In the genomic region with DNA sequence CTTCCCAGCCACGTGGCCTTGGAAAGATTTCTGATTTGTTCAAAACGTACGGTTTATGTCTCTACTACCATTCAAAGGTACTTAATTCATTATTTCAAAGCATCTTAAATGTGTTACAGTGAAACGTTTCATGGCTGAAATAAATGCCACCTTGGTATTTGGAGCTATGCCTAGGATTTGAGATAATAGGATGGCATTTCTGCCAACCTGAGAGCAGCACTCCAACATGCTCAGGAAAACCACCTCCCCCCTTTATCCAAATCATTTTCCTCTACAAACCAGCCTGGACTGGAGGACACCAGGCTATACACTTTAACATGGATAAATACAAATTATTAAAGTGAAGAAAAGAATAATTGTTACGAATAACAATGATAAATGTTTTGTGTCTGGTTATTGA, we compare ENCODE assay signal across 25 cellular contexts.
"Had no signal": no experiment of that assay in that cellular context is flagged by ENCODE, and none has a peak within 500 bp of the region (broad histone marks: within the 10 kb centered on the region; RNA-seq: fewer than 3 reads in every experiment).

No MANE protein-coding gene starts in this region.

- H3K27ac ChIP-seq: colonic mucosa, neutrophil, testis, vagina had no signal

- H3K4me3 ChIP-seq: colonic mucosa, heart left ventricle, spleen, testis, upper lobe of left lung, vagina had no signal

- H3K9me3 Mint-ChIP-seq: activated B cell treated with CpG ODN at 0.5 μM for 24 hours; activated CD8-positive, alpha-beta T cell treated with anti-CD3 and anti-CD28 coated beads for 36 hours; activated T-cell treated with anti-CD3 and anti-CD28 coated beads, Interleukin-2, amount 50 U/mL, for 4 hours; activated T-helper 17 cell treated with anti-CD3 and anti-CD28 coated beads, Interleukin-2, amount 50 U/mL, for 72 hours; mesothelial cell of epicardium; naive B cell; nephron progenitor cell had no signal

- H3K4me3 Mint-ChIP-seq: activated B cell treated with CpG ODN at 0.5 μM for 24 hours; activated CD8-positive, alpha-beta T cell treated with anti-CD3 and anti-CD28 coated beads for 36 hours; activated T-cell treated with anti-CD3 and anti-CD28 coated beads, Interleukin-2, amount 50 U/mL, for 4 hours; activated T-helper 17 cell treated with anti-CD3 and anti-CD28 coated beads, Interleukin-2, amount 50 U/mL, for 72 hours; mesothelial cell of epicardium; naive B cell; nephron progenitor cell had no signal

- H3K4me1 ChIP-seq: colonic mucosa, testis had no signal

- H3K4me1 Mint-ChIP-seq: activated T-helper 17 cell treated with anti-CD3 and anti-CD28 coated beads, Interleukin-2, amount 50 U/mL, for 72 hours had no signal

- H3K27me3 ChIP-seq: colonic mucosa, heart left ventricle, neutrophil, spleen, testis, upper lobe of left lung, vagina had no signal

- ATAC-seq: activated CD8-positive, alpha-beta T cell treated with anti-CD3 and anti-CD28 coated beads for 36 hours; activated T-cell treated with anti-CD3 and anti-CD28 coated beads, Interleukin-2, amount 50 U/mL, for 4 hours; activated T-helper 17 cell treated with anti-CD3 and anti-CD28 coated beads, Interleukin-2, amount 50 U/mL, for 72 hours had no signal

- H3K27me3 Mint-ChIP-seq: activated CD8-positive, alpha-beta T cell treated with anti-CD3 and anti-CD28 coated beads for 36 hours; activated T-helper 17 cell treated with anti-CD3 and anti-CD28 coated beads, Interleukin-2, amount 50 U/mL, for 72 hours had no signal

- H3K27ac Mint-ChIP-seq: activated B cell treated with CpG ODN at 0.5 μM for 24 hours; activated CD8-positive, alpha-beta T cell treated with anti-CD3 and anti-CD28 coated beads for 36 hours; activated T-helper 17 cell treated with anti-CD3 and anti-CD28 coated beads, Interleukin-2, amount 50 U/mL, for 72 hours; nephron progenitor cell had no signal

- DNase-seq: activated B cell treated with CpG ODN at 0.5 μM for 24 hours; activated CD4-positive, alpha-beta T cell treated with anti-CD3 and anti-CD28 coated beads, Interleukin-2, amount 50 U/mL, for 1 hour; activated CD8-positive, alpha-beta T cell treated with anti-CD3 and anti-CD28 coated beads for 36 hours; activated gamma-delta T cell treated with Interleukin-2 at 50 U/mL for 16 hours; activated naive CD4-positive, alpha-beta T cell treated with anti-CD3 and anti-CD28 coated beads, Interleukin-2, amount 50 U/mL, for 16 hours; activated T-cell treated with anti-CD3 and anti-CD28 coated beads, Interleukin-2, amount 50 U/mL, for 4 hours; amniotic stem cell; colonic mucosa; foreskin fibroblast; heart left ventricle; hypothalamus; kidney glomerular epithelial cell; mammary epithelial cell; naive B cell; nephron progenitor cell; retina; spleen; stimulated activated naive CD4-positive, alpha-beta T cell; T-helper 2 cell; testis; upper lobe of left lung had no signal

- H3K36me3 ChIP-seq: colonic mucosa, neutrophil, spleen, upper lobe of left lung, vagina had no signal

- H3K36me3 Mint-ChIP-seq: naive B cell had no signal

- H3K9me3 ChIP-seq: colonic mucosa, heart left ventricle, neutrophil, spleen, testis, upper lobe of left lung, vagina had no signal
